ENCODE assay signal across 7 cellular contexts in genomic region chrY:17876767-17877166, GRCh38. TPM values are rescaled to one million over a fixed set of nuclear protein-coding genes. Genes with fewer than 3 reads are reported as not detected.
"Had no signal": no experiment of that assay in that cellular context is flagged by ENCODE, and none has a peak within 500 bp of the region (broad histone marks: within the 10 kb centered on the region; RNA-seq: fewer than 3 reads in every experiment).

No MANE protein-coding gene starts in this region.

RNA-seq across cellular contexts. Expression of gene CDY2B, which starts 3.3 kb away (rescaled TPM):
- total RNA-seq: GM23248, GM23338, H1, H4, H7, H9, HFFc6 had no signal
- polyA plus RNA-seq: GM23248, GM23338, H1 had no signal
